ENCODE assay signal across 14 cellular contexts in genomic region chr5:103894882-103895281, GRCh38.
DNase-seq lines count a peak whose midpoint lies in the region; ATAC-seq and TF ChIP-seq lines count a peak whose summit lies in the region.
"Had no signal": no experiment of that assay in that cellular context is flagged by ENCODE, and none has a peak within 500 bp of the region (broad histone marks: within the 10 kb centered on the region; RNA-seq: fewer than 3 reads in every experiment).

No MANE protein-coding gene starts in this region.

- no peaks in the 10 kb centered on the region for H3K27me3 ChIP-seq in WERI-Rb-1 (ENCODE audit: insufficient read depth, low read depth, severe bottlenecking)
- no peaks in the 10 kb centered on the region for H3K27me3 ChIP-seq in gastroesophageal sphincter

- TF ChIP-seq EP300 in gastroesophageal sphincter (IDR thresholded peaks at IDR 0.05), result no peak

- H3K27ac ChIP-seq in WERI-Rb-1 (no peak overlapping the region), gastroesophageal sphincter (no peak overlapping the region)

- H3K36me3 ChIP-seq in WERI-Rb-1 (no peaks in the 10 kb centered on the region), gastroesophageal sphincter (no peaks in the 10 kb centered on the region)

- no peak for ATAC-seq in gastroesophageal sphincter
- ATAC-seq: activated naive CD4-positive, alpha-beta T cell treated with anti-CD3 and anti-CD28 coated beads, Interleukin-2, amount 50 U/mL, for 72 hours; natural killer cell treated with Interleukin-12 subunit alpha and Interleukin-12 subunit beta and Interleukin-15 and Interleukin-18, amount 100 ng/mL, for 72 hours; stimulated activated naive B cell treated with anti-CD40 and anti-IgM and Interleukin-4, amounts not matched to agents 10 μg/mL and 1 μg/mL and 100 μg/mL, for 72 hours had no signal

- H3K4me3 ChIP-seq in WERI-Rb-1 (ENCODE audit: low read depth, low read length) (no peak overlapping the region), gastroesophageal sphincter (no peak overlapping the region)

- DNase-seq in NCI-H1417 (lab: John Stamatoyannopoulos, UW) (peak in 2 of 3 experiments; percentile 12 to 54), NCI-H1417 treated with DMSO at 0.1 percent for 48 hours (lab: John Stamatoyannopoulos, UW) (no peak), WERI-Rb-1 (peak; percentile 17), hypothalamus (lab: John Stamatoyannopoulos, UW) (peak in 30 of 51 donors; percentile 1 to 63 (median 24)), superior temporal gyrus (ENCODE audit: extremely low spot score) (peak; percentile 73), foreskin melanocyte (no peak)
- no peak for DNase-seq in activated CD4-positive, alpha-beta T cell treated with anti-CD3 and anti-CD28 coated beads, Interleukin-2, amount 50 U/mL, for 4 hours
- DNase-seq: 8988T; DMS79; NK-92 treated with Interleukin-12 subunit alpha and Interleukin-12 subunit beta, amount 100 ng/mL, for 24 hours; stimulated activated naive B cell treated with anti-CD40 and anti-IgM and Interleukin-4, amounts not matched to agents 10 μg/mL and 1 μg/mL and 100 μg/mL, for 72 hours had no signal

- TF ChIP-seq CTCF in WERI-Rb-1 (IDR thresholded peaks at IDR 0.05; ENCODE audit: low read depth, low read length) (no peak), gastroesophageal sphincter (IDR thresholded peaks at IDR 0.05) (no peak)

- TF ChIP-seq POLR2A in gastroesophageal sphincter (IDR thresholded peaks at IDR 0.05), result no peak

- H3K9me3 ChIP-seq in WERI-Rb-1 (ENCODE audit: severe bottlenecking) (no peaks in the 10 kb centered on the region), gastroesophageal sphincter (no peaks in the 10 kb centered on the region)

- H3K4me1 ChIP-seq in gastroesophageal sphincter, result no peaks in the 10 kb centered on the region

Comparison
In these comparisons a context has a peak if more than half of its experiments do, and no peak if none do; other contexts are left out.
1. DNase-seq: peak in NCI-H1417 (2 of 3), WERI-Rb-1 (single experiment), hypothalamus (30 of 51) and superior temporal gyrus (single experiment); none in NCI-H1417 treated with DMSO at 0.1 percent for 48 hours (single experiment), foreskin melanocyte (single experiment) and activated CD4-positive, alpha-beta T cell treated with anti-CD3 and anti-CD28 coated beads, Interleukin-2, amount 50 U/mL, for 4 hours (0 of 2).